Comparison of ENCODE assay signal across 1 cellular context in genomic region chr1:19750101-19750881, GRCh38.
A peak's percentile ranks its signal among the peaks of the same experiment; 100 is the strongest.
TF ChIP-seq lines count a peak whose summit lies in the region.

No MANE protein-coding gene starts in this region.

TF ChIP-seq in IMR-90, 13 proteins besides CTCF, POLR2A, EP300 and RAD21:
- TF ChIP-seq SMC3 (IDR thresholded peaks at IDR 0.05; ENCODE audit: low read depth, low read length), result no peak
- TF ChIP-seq CHD1 (IDR thresholded peaks at IDR 0.05; ENCODE audit: low read depth, low read length), result no peak
- TF ChIP-seq, protein P1, sequence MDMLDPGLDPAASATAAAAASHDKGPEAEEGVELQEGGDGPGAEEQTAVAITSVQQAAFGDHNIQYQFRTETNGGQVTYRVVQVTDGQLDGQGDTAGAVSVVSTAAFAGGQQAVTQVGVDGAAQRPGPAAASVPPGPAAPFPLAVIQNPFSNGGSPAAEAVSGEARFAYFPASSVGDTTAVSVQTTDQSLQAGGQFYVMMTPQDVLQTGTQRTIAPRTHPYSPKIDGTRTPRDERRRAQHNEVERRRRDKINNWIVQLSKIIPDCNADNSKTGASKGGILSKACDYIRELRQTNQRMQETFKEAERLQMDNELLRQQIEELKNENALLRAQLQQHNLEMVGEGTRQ (IDR thresholded peaks at IDR 0.05; ENCODE audit: low read depth, low read length), result no peak
- TF ChIP-seq, protein P2, sequence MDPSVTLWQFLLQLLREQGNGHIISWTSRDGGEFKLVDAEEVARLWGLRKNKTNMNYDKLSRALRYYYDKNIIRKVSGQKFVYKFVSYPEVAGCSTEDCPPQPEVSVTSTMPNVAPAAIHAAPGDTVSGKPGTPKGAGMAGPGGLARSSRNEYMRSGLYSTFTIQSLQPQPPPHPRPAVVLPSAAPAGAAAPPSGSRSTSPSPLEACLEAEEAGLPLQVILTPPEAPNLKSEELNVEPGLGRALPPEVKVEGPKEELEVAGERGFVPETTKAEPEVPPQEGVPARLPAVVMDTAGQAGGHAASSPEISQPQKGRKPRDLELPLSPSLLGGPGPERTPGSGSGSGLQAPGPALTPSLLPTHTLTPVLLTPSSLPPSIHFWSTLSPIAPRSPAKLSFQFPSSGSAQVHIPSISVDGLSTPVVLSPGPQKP (IDR thresholded peaks at IDR 0.05; ENCODE audit: borderline replicate concordance, low read depth, low read length), result no peak
- TF ChIP-seq NFE2L2 (IDR thresholded peaks at IDR 0.05; ENCODE audit: low read depth, low read length), result no peak
- TF ChIP-seq BHLHE40 (IDR thresholded peaks at IDR 0.05; ENCODE audit: low read depth, low read length), result no peak
- peak; percentile 62; the same call in 1 of the 2 replicates for TF ChIP-seq CEBPB (IDR thresholded peaks at IDR 0.05; ENCODE audit: low read depth, low read length)
- peak; percentile 25; the same call in 1 of the 2 replicates for TF ChIP-seq FOS (IDR thresholded peaks at IDR 0.05; ENCODE audit: low read depth, low read length)
- TF ChIP-seq MAFK (IDR thresholded peaks at IDR 0.05; ENCODE audit: low read depth, low read length), result peak; percentile 79
- TF ChIP-seq MAZ (IDR thresholded peaks at IDR 0.05; ENCODE audit: borderline replicate concordance, low read depth, low read length), result no peak
- TF ChIP-seq MXI1 (IDR thresholded peaks at IDR 0.05; ENCODE audit: borderline replicate concordance, low read depth, low read length), result no peak
- no peak for TF ChIP-seq RCOR1 (IDR thresholded peaks at IDR 0.05; ENCODE audit: insufficient replicate concordance, low read length)
- no peak for TF ChIP-seq RFX5 (IDR thresholded peaks at IDR 0.05; ENCODE audit: low read depth, low read length)
